ENCODE assay signal across 8 cellular contexts in the genomic region with DNA sequence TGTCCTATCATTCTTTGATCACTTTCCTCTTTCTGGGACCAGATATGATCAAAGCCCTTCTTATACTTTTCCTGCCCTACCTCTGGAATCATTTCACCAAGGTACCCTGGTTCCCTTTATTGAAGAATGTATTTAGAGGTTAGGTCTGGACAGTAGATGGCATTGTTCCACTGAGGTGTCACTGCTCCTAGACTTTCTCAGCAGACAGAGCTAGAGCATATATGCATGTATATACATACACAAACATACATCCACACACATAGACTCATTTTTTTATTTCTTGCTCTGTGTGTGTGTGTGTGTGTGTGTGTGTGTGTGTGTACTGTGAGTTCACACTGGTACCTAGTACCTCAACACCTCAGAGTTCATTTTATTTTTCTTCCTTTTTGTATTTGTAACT. TPM values are rescaled to one million over a fixed set of nuclear protein-coding genes. Genes with fewer than 3 reads are reported as not detected.
A peak's percentile ranks its signal among the peaks of the same experiment; 100 is the strongest.
DNase-seq lines count a peak whose midpoint lies in the region; TF ChIP-seq lines count a peak whose summit lies in the region.

No MANE protein-coding gene starts in this region.

- TF ChIP-seq CTCF in 22Rv1 (IDR thresholded peaks at IDR 0.05) (peak; percentile 36; the same call in 1 of the 2 replicates), GM12872 (IDR thresholded peaks at IDR 0.05; ENCODE audit: insufficient read depth, low read depth, low read length) (0 out of 3 replicates have a peak, but pooled peaks have one; percentile 35), epithelial cell of esophagus (IDR thresholded peaks at IDR 0.05; ENCODE audit: insufficient read depth, low read depth, low read length, missing control alignments) (peak; percentile 42), mesothelial cell of epicardium (IDR thresholded peaks at IDR 0.05; ENCODE audit: unreplicated experiment) (no peak), CD14-positive monocyte (IDR thresholded peaks at IDR 0.05) (no peak), tibial nerve (IDR thresholded peaks at IDR 0.05) (no peak)

- intact Hi-C loops in CD14-positive monocyte (cut with micrococcal nuclease): no loop called here

- H3K27me3 Mint-ChIP-seq in mesothelial cell of epicardium (ENCODE audit: low read depth) (no peaks in the 10 kb centered on the region), CD14-positive monocyte (ENCODE audit: low read depth in 3 of 3) (no peaks in the 10 kb centered on the region)

- H3K27ac ChIP-seq in 22Rv1 (no peak overlapping the region), tibial nerve (no peak overlapping the region)

- peaks cover 2% of the 10 kb centered on the region for H3K4me1 Mint-ChIP-seq in mesothelial cell of epicardium
- peaks cover 40% of the 10 kb centered on the region for H3K4me1 Mint-ChIP-seq in CD14-positive monocyte

- H3K27ac Mint-ChIP-seq in mesothelial cell of epicardium: no peak overlapping the region
- H3K27ac Mint-ChIP-seq in CD14-positive monocyte: no peak overlapping the region

- H3K36me3 ChIP-seq in tibial nerve: peaks cover 0 to 6% (median 0%) of the 10 kb centered on the region in 3 donors

- TF ChIP-seq EP300 in tibial nerve (IDR thresholded peaks at IDR 0.05): no peak

- H3K4me3 ChIP-seq in epithelial cell of esophagus (ENCODE audit: low read length) (no peak overlapping the region), tibial nerve (no peak overlapping the region)

- H3K27me3 ChIP-seq in tibial nerve: no peaks in the 10 kb centered on the region

- no peak for TF ChIP-seq POLR2A in tibial nerve (IDR thresholded peaks at IDR 0.05)

- H3K4me3 Mint-ChIP-seq in mesothelial cell of epicardium (no peak overlapping the region), CD14-positive monocyte (no peak overlapping the region)

- H3K4me1 ChIP-seq in tibial nerve: peaks cover 0 to 4% (median 0%) of the 10 kb centered on the region in 4 donors

- peak; percentile 39 for DNase-seq in NCI-H82 treated with DMSO at 0.1 percent for 48 hours (lab: John Stamatoyannopoulos, UW; ENCODE audit: unreplicated experiment)
- peak; percentile 50 for DNase-seq in epithelial cell of esophagus (ENCODE audit: low read depth)
- DNase-seq in mesothelial cell of epicardium (ENCODE audit: low spot score in 2 of 2, unreplicated experiment in 2 of 2): no peak
- DNase-seq in CD14-positive monocyte (ENCODE audit: low spot score): no peak
- no peak for DNase-seq in HuH-7.5 (ENCODE audit: low spot score)
- DNase-seq in tibial nerve (ENCODE audit: low spot score in 2 of 2): no peak

- no peaks in the 10 kb centered on the region for H3K9me3 ChIP-seq in tibial nerve

- H3K36me3 Mint-ChIP-seq in mesothelial cell of epicardium (peaks cover 9% of the 10 kb centered on the region), CD14-positive monocyte (peaks cover 2 to 3% of the 10 kb centered on the region in 2 donors)

- no peaks in the 10 kb centered on the region for H3K9me3 Mint-ChIP-seq in mesothelial cell of epicardium
- H3K9me3 Mint-ChIP-seq in CD14-positive monocyte: no peaks in the 10 kb centered on the region

RNA-seq across cellular contexts. Expression of a gene that starts 40.9 kb away (rescaled TPM):
- total RNA-seq in mesothelial cell of epicardium (62.5 to 67.0 TPM (median 65.2 TPM) in 3 replicates), tibial nerve (100 to 1,000 TPM in 1 of 4 donors, 10 to 100 TPM in 3; 46.3 to 119 (median 67.4) TPM)
- 10 to 100 TPM; 13.0 to 13.1 TPM for polyA plus RNA-seq in CD14-positive monocyte

Comparison
In these comparisons a context has a peak if more than half of its experiments do, and no peak if none do; other contexts are left out.
1. CTCF ChIP-seq: peak in 22Rv1 (single experiment), GM12872 (single experiment) and epithelial cell of esophagus (single experiment); none in mesothelial cell of epicardium (single experiment), CD14-positive monocyte (single experiment) and tibial nerve (0 of 5).
2. DNase-seq: peak in NCI-H82 treated with DMSO at 0.1 percent for 48 hours (single experiment) and epithelial cell of esophagus (single experiment); none in mesothelial cell of epicardium (0 of 2), CD14-positive monocyte (single experiment), HuH-7.5 (single experiment) and tibial nerve (0 of 2).